ENCODE assay signal across 13 cellular contexts in the genomic region with DNA sequence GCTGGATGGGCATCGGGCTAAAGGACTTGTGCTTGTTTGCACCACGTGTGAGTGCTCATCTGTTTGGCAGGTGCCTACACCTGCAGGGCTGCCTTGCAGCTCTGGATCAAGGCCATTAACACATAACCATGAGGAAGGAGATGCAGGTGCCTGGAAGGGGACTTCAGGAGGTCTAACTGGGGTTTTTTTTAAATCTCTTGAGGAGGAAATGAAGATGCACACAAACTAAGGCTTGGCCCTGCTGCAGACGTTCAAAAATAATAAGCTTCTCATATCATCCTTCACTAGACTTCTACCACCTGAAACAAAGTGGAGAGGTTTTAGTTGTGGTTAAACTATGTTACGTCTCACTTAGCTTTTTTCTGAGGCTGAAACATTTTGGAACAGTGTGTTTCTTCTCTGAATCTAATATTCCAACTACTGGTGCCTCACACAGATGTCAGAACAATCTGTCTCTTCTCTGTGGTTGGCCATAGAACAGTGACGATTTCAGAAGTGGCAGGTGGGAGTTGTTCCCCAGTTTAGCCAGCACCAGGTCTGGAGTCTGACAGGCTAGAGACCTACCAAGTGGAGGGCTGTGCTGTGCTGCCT. TPM values are rescaled to one million over a fixed set of nuclear protein-coding genes. Genes with fewer than 3 reads are reported as not detected.
A peak's percentile ranks its signal among the peaks of the same experiment; 100 is the strongest.
DNase-seq lines count a peak whose midpoint lies in the region; ATAC-seq, FAIRE-seq and TF ChIP-seq lines count a peak whose summit lies in the region.
"Had no signal": no experiment of that assay in that cellular context is flagged by ENCODE, and none has a peak within 500 bp of the region (broad histone marks: within the 10 kb centered on the region; RNA-seq: fewer than 3 reads in every experiment).

No MANE protein-coding gene starts in this region.

- H3K27ac ChIP-seq in kidney (ENCODE audit: low read depth in 2 of 2, low read length in 2 of 2): no peak overlapping the region
- H3K27ac ChIP-seq: HL-60, PC-9, thoracic aorta had no signal

- intact Hi-C loops in kidney (cut with DNase I): no loop called here

- H3K9me3 ChIP-seq in kidney (ENCODE audit: control insufficient read depth in 1 of 2, low read length in 2 of 2): no peaks in the 10 kb centered on the region
- H3K9me3 ChIP-seq: thoracic aorta had no signal

- peaks cover 13 to 20% of the 10 kb centered on the region in 2 donors for H3K36me3 ChIP-seq in kidney (ENCODE audit: control insufficient read depth in 1 of 2, insufficient read depth in 2 of 2, low read length in 2 of 2)
- H3K36me3 ChIP-seq: thoracic aorta had no signal

- no peak for TF ChIP-seq CTCF in D721Med (IDR thresholded peaks at IDR 0.05; ENCODE audit: insufficient read depth, missing control alignments)
- TF ChIP-seq CTCF in kidney (IDR thresholded peaks at IDR 0.05; ENCODE audit: borderline replicate concordance, extremely low read depth, insufficient read depth): no peak

- ATAC-seq in GM19035 (IDR thresholded peaks at IDR 0.05; ENCODE audit: unreplicated experiment) (peak; percentile 59), HG02938 (IDR thresholded peaks at IDR 0.05; ENCODE audit: unreplicated experiment) (peak; percentile 52)
- ATAC-seq: left colon had no signal

- FAIRE-seq in D721Med (lab: Jason Lieb, UNC): no peak
- no peak for FAIRE-seq in kidney (lab: Jason Lieb, UNC)

- peaks cover 0 to under 1% of the 10 kb centered on the region in 2 donors for H3K4me1 ChIP-seq in kidney (ENCODE audit: control insufficient read depth in 1 of 2, insufficient read depth in 1 of 2, low read depth in 1 of 2, low read length in 2 of 2)

- no peak overlapping the region for H3K4me3 ChIP-seq in kidney (ENCODE audit: low read length in 2 of 2)
- H3K4me3 ChIP-seq: PC-9, thoracic aorta had no signal

- H3K9ac ChIP-seq in kidney (ENCODE audit: low read length in 2 of 2): no peak overlapping the region

- DNase-seq in DMS153 (lab: John Stamatoyannopoulos, UW) (peak; percentile 57), NCI-H526 treated with DMSO at 0.1 percent for 48 hours (lab: John Stamatoyannopoulos, UW) (peak; percentile 55), D721Med (ENCODE audit: insufficient read length, low spot score) (no peak), kidney (no peak), activated gamma-delta T cell (lab: John Stamatoyannopoulos, UW) (no peak)
- no peak for DNase-seq in stimulated activated naive CD4-positive, alpha-beta T cell treated with Interleukin-2 at 50 U/mL for 16 hours (lab: John Stamatoyannopoulos, UW)
- DNase-seq: endodermal cell, left colon, PC-9 had no signal

RNA-seq across cellular contexts. Expression of gene BCL2L11, which starts 36.5 kb away (rescaled TPM):
- 32.7 TPM for total RNA-seq in kidney
- polyA plus RNA-seq in kidney (ENCODE audit: insufficient read depth, low read depth, low replicate concordance): 6.5 TPM

Comparison
In these comparisons a context has a peak if more than half of its experiments do, and no peak if none do; other contexts are left out.
1. DNase-seq: peak in DMS153 (single experiment) and NCI-H526 treated with DMSO at 0.1 percent for 48 hours (single experiment); none in D721Med (single experiment), stimulated activated naive CD4-positive, alpha-beta T cell treated with Interleukin-2 at 50 U/mL for 16 hours (single experiment), kidney (single experiment) and activated gamma-delta T cell (single experiment).